ENCODE assay signal across 32 cellular contexts in the genomic region with DNA sequence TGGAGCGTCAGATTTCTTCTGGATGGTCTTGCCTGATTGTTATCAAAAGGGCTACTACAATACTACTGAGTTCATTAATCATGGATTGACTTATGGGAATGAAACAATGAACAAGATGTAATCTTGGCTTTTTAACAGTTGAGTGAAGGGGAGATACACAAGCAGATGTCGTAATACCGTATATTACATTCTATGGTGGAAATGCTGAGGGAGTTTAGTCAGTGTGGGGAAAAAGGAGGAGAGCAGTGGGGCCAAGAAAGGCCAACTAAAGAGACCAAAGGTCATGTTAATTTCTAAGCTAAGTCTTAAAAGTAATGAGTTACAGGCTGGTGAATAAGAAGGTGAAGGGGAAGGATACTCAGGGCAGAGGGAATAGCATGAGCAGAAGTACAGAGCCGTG.
"Had no signal": no experiment of that assay in that cellular context is flagged by ENCODE, and none has a peak within 500 bp of the region (broad histone marks: within the 10 kb centered on the region; RNA-seq: fewer than 3 reads in every experiment).

No MANE protein-coding gene starts in this region.

- DNase-seq: activated CD4-positive, alpha-beta T cell treated with anti-CD3 and anti-CD28 coated beads for 1 hour; activated CD4-positive, alpha-beta T cell treated with anti-CD3 and anti-CD28 coated beads, Interleukin-2, amount 10 ng/mL, durations not matched to agents 24 days and 14 days; activated CD4-positive, alpha-beta T cell treated with anti-CD3 and anti-CD28 coated beads, Interleukin-2, amount 50 U/mL, for 48 hours; activated CD4-positive, CD25-positive, alpha-beta regulatory T cell; activated CD8-positive, alpha-beta T cell treated with anti-CD3 and anti-CD28 coated beads, Interleukin-2, amount 10 ng/mL, durations not matched to agents 7 days and 5 days; activated gamma-delta T cell treated with Interleukin-2 at 50 U/mL for 16 hours; activated T-cell treated with anti-CD3 and anti-CD28 coated beads, Interleukin-2, amount 50 U/mL, for 24 hours; adrenal gland; anterior cingulate cortex; brain microvascular endothelial cell; Karpas-422; KBM-7; MG63; NCI-H1105; NCI-H1417 treated with DMSO at 0.1 percent for 48 hours; NCI-H187 treated with DMSO at 0.1 percent for 48 hours; NCI-H2081; NCI-H2171 treated with DMSO at 0.1 percent for 48 hours; NCI-H2227 treated with DMSO at 0.1 percent for 48 hours; NCI-H446; NCI-H524; NCI-H69; NCI-H82; SHP77; SJCRH30; T1000; WERI-Rb-1 had no signal

- H3K36me3 ChIP-seq: adrenal gland had no signal

- H3K27me3 Mint-ChIP-seq: activated CD4-positive, alpha-beta T cell treated with anti-CD3 and anti-CD28 coated beads, Interleukin-2, amount 10 ng/mL, durations not matched to agents 24 days and 14 days; activated T-cell treated with anti-CD3 and anti-CD28 coated beads, Interleukin-2, amount 50 U/mL, for 24 hours; central memory CD8-positive, alpha-beta T cell had no signal

- H3K27ac Mint-ChIP-seq: activated CD4-positive, alpha-beta T cell treated with anti-CD3 and anti-CD28 coated beads, Interleukin-2, amount 10 ng/mL, durations not matched to agents 24 days and 14 days; activated CD8-positive, alpha-beta T cell treated with anti-CD3 and anti-CD28 coated beads, Interleukin-2, amount 10 ng/mL, durations not matched to agents 7 days and 5 days; activated naive CD4-positive, alpha-beta T cell treated with anti-CD3 and anti-CD28 coated beads, Interleukin-2, amount 50 U/mL, for 72 hours; activated T-cell treated with anti-CD3 and anti-CD28 coated beads, Interleukin-2, amount 50 U/mL, for 24 hours had no signal

- H3K27me3 ChIP-seq: adrenal gland, brain microvascular endothelial cell, cardiac muscle cell, MG63, SJCRH30 had no signal

- H3K4me3 Mint-ChIP-seq: activated CD4-positive, alpha-beta T cell treated with anti-CD3 and anti-CD28 coated beads, Interleukin-2, amount 10 ng/mL, durations not matched to agents 24 days and 14 days; activated CD8-positive, alpha-beta T cell treated with anti-CD3 and anti-CD28 coated beads, Interleukin-2, amount 10 ng/mL, durations not matched to agents 7 days and 5 days; activated T-cell treated with anti-CD3 and anti-CD28 coated beads, Interleukin-2, amount 50 U/mL, for 24 hours; central memory CD8-positive, alpha-beta T cell had no signal

- H3K27ac ChIP-seq: adrenal gland, brain microvascular endothelial cell, cardiac muscle cell, SJCRH30, SK-N-MC, WERI-Rb-1 had no signal

- H3K4me1 Mint-ChIP-seq: activated CD4-positive, alpha-beta T cell treated with anti-CD3 and anti-CD28 coated beads, Interleukin-2, amount 10 ng/mL, durations not matched to agents 24 days and 14 days; central memory CD8-positive, alpha-beta T cell had no signal

- H3K9me3 ChIP-seq: adrenal gland, MG63, SJCRH30 had no signal

- H3K4me3 ChIP-seq: adrenal gland, cardiac muscle cell, MG63, SJCRH30, SK-N-MC had no signal

- H3K9me3 Mint-ChIP-seq: activated CD4-positive, alpha-beta T cell treated with anti-CD3 and anti-CD28 coated beads, Interleukin-2, amount 10 ng/mL, durations not matched to agents 24 days and 14 days; activated naive CD4-positive, alpha-beta T cell treated with anti-CD3 and anti-CD28 coated beads, Interleukin-2, amount 50 U/mL, for 72 hours; activated T-cell treated with anti-CD3 and anti-CD28 coated beads, Interleukin-2, amount 50 U/mL, for 24 hours; central memory CD8-positive, alpha-beta T cell had no signal

- H3K4me1 ChIP-seq: adrenal gland, SJCRH30 had no signal

- ATAC-seq: activated CD8-positive, alpha-beta T cell treated with anti-CD3 and anti-CD28 coated beads, Interleukin-2, amount 10 ng/mL, durations not matched to agents 7 days and 5 days; activated naive CD4-positive, alpha-beta T cell treated with anti-CD3 and anti-CD28 coated beads, Interleukin-2, amount 50 U/mL, for 72 hours; Panc1 had no signal
